ENCODE assay signal across 3 cellular contexts in the genomic region with DNA sequence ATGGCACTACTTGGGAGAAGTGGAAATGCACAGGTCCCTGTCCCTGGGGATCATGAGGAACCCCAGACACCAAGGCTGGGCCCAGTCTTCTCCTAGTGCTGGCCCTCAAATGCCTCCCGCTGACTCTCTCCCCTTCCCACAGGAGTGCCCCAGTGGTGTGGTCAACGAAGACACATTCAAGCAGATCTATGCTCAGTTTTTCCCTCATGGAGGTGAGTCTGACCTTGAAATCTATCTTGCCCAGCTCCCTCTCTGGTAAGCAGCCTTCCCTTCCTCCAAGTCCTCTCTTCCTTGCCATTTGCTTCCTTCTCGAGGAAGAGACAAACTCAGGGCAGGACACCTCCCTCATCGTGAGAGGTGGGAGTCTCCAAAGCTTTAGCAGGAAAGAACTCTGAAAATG.
"Had no signal": no experiment of that assay in that cellular context is flagged by ENCODE, and none has a peak within 500 bp of the region (broad histone marks: within the 10 kb centered on the region; RNA-seq: fewer than 3 reads in every experiment).

No MANE protein-coding gene starts in this region.

- H3K4me3 ChIP-seq: GM12878 had no signal

- DNase-seq: GDM1, GF-D8 had no signal

- ATAC-seq: GM12878 had no signal
